2 cellular contexts compared by ENCODE assay signal in genomic region chr19:50908311-50908710, GRCh38.
TF ChIP-seq lines count a peak whose summit lies in the region.

No MANE protein-coding gene starts in this region.

TF ChIP-seq in GM23338, 12 proteins besides CTCF, POLR2A, EP300 and RAD21:
- no peak for TF ChIP-seq ZNF114 (CRISPR knock-in tag; IDR thresholded peaks at IDR 0.05)
- no peak for TF ChIP-seq ZNF331 (CRISPR knock-in tag; IDR thresholded peaks at IDR 0.05; ENCODE audit: low read depth)
- TF ChIP-seq REST (IDR thresholded peaks at IDR 0.05; ENCODE audit: unreplicated experiment) = no peak

TF ChIP-seq in H1, 55 proteins besides CTCF, POLR2A, EP300 and RAD21:
- TF ChIP-seq GTF2F1 (IDR thresholded peaks at IDR 0.05; ENCODE audit: borderline replicate concordance, low read depth, low read length) (no peak), TAF1 (IDR thresholded peaks at IDR 0.05; ENCODE audit: low read depth, low read length) (no peak), ATF2 (IDR thresholded peaks at IDR 0.05; ENCODE audit: low read length) (no peak), TCF12 (IDR thresholded peaks at IDR 0.05; ENCODE audit: low read depth, low read length) (no peak), RNF2 (IDR thresholded peaks at IDR 0.05; ENCODE audit: borderline replicate concordance, low read depth, low read length, missing control alignments, poor library complexity, severe bottlenecking) (no peak), ATF3 (IDR thresholded peaks at IDR 0.05; ENCODE audit: insufficient read depth, low read depth, low read length) (no peak), CEBPB (IDR thresholded peaks at IDR 0.05; ENCODE audit: low read depth, low read length) (no peak), CBX5 (IDR thresholded peaks at IDR 0.05; ENCODE audit: low read depth, low read length) (no peak), SP2 (IDR thresholded peaks at IDR 0.05; ENCODE audit: low read length) (no peak), RXRA (IDR thresholded peaks at IDR 0.05; ENCODE audit: insufficient read depth, low read depth, low read length) (no peak), FOSL1 (IDR thresholded peaks at IDR 0.05; ENCODE audit: insufficient read depth, low read depth, low read length) (no peak), SUZ12 (IDR thresholded peaks at IDR 0.05; ENCODE audit: low read length) (no peak), E2F6 (IDR thresholded peaks at IDR 0.05) (no peak), CREB1 (IDR thresholded peaks at IDR 0.05) (no peak), SP4 (IDR thresholded peaks at IDR 0.05; ENCODE audit: low read length) (no peak)
